In the genomic region with DNA sequence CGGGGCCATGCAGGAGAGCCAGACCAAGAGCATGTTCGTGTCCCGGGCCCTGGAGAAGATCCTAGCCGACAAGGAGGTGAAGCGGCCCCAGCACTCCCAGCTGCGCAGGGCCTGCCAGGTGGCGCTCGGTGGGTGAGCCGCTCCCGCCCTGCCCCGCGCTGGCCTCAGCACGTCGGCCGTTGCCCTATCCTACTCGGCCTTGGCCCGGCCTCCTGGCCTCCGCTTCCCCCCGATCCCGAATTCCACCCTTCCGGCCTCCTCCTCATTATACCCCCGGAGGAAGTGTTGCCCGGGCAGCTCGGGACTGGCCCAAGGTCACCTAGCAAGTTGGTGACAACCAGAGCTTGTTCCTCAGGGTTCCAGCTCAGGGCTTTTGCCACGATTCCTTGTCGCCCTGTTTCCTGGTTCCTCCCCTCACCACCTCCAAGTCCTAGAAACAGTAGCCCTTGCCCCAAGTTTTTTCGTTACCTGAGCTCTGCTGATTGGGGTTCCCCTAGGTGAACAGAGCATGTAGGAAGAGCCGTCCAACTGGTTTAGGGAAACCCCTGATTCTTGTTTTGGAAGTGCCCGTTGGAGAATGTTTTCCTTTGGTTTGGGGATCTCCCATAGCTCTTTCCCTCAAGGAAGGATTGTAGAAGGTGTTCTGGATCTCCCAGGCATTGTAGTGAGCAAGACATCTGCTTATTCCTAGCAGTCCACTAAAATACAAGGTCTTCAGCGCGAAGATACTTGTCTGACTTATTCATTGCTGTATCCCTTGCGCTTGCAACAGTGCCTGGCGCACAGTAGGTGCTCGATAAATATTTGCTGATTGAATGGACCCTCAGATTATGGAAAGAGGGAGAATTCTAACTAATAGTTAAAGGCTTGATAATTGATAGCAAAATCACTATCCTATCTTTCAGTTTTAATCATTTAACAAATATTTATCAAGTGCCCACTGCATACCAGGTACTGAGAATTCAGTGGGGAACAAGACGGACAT, we compare ENCODE assay signal across 1 cellular context.
TF ChIP-seq lines count a peak whose summit lies in the region.

No MANE protein-coding gene starts in this region.

TF ChIP-seq in HepG2, 621 proteins besides CTCF, POLR2A, EP300 and RAD21 (continued from another document and continues in another):
- TF ChIP-seq, protein P1, sequence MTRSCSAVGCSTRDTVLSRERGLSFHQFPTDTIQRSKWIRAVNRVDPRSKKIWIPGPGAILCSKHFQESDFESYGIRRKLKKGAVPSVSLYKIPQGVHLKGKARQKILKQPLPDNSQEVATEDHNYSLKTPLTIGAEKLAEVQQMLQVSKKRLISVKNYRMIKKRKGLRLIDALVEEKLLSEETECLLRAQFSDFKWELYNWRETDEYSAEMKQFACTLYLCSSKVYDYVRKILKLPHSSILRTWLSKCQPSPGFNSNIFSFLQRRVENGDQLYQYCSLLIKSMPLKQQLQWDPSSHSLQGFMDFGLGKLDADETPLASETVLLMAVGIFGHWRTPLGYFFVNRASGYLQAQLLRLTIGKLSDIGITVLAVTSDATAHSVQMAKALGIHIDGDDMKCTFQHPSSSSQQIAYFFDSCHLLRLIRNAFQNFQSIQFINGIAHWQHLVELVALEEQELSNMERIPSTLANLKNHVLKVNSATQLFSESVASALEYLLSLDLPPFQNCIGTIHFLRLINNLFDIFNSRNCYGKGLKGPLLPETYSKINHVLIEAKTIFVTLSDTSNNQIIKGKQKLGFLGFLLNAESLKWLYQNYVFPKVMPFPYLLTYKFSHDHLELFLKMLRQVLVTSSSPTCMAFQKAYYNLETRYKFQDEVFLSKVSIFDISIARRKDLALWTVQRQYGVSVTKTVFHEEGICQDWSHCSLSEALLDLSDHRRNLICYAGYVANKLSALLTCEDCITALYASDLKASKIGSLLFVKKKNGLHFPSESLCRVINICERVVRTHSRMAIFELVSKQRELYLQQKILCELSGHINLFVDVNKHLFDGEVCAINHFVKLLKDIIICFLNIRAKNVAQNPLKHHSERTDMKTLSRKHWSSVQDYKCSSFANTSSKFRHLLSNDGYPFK (CRISPR knock-in tag; IDR thresholded peaks at IDR 0.05; ENCODE audit: borderline replicate concordance): no peak; the same call in 1 of the 2 replicates
- TF ChIP-seq RAD51 (IDR thresholded peaks at IDR 0.05; ENCODE audit: borderline replicate concordance) (no peak), XBP1 (CRISPR knock-in tag; IDR thresholded peaks at IDR 0.05) (no peak), SAFB2 (CRISPR knock-in tag; IDR thresholded peaks at IDR 0.05; ENCODE audit: borderline replicate concordance, low read depth) (0 out of 2 replicates have a peak, but pooled peaks have one; percentile 31), MIXL1 (CRISPR knock-in tag; IDR thresholded peaks at IDR 0.05) (0 out of 2 replicates have a peak, but pooled peaks have one; percentile 9), DR1 (CRISPR knock-in tag; IDR thresholded peaks at IDR 0.05) (no peak; the same call in 1 of the 2 replicates), ZFP37 (CRISPR knock-in tag; IDR thresholded peaks at IDR 0.05; ENCODE audit: borderline replicate concordance) (0 out of 2 replicates have a peak, but pooled peaks have one; percentile 5), ZNF841 (CRISPR knock-in tag; IDR thresholded peaks at IDR 0.05; ENCODE audit: borderline replicate concordance) (no peak), TAF1 (CRISPR knock-in tag; IDR thresholded peaks at IDR 0.05) (peak; percentile 86), ATF1 (CRISPR knock-in tag; IDR thresholded peaks at IDR 0.05) (no peak), MED13 (CRISPR knock-in tag; IDR thresholded peaks at IDR 0.05) (peak; percentile 75), HNRNPH1 (optimal IDR thresholded peaks at IDR 0.05; ENCODE audit: low read depth, low read length) (no peak), HMGA1 (CRISPR knock-in tag; conservative IDR thresholded peaks at IDR 0.05) (no peak), MAF1 (CRISPR knock-in tag; IDR thresholded peaks at IDR 0.05; ENCODE audit: borderline replicate concordance) (no peak), XRCC5 (optimal IDR thresholded peaks at IDR 0.05; ENCODE audit: low read length) (peak; percentile 68), PPARG (CRISPR knock-in tag; conservative IDR thresholded peaks at IDR 0.05) (no peak; the same call in 1 of the 2 replicates), CEBPG (CRISPR knock-in tag; IDR thresholded peaks at IDR 0.05) (peak; percentile 3; the same call in 1 of the 2 replicates), ZNF451 (CRISPR knock-in tag; IDR thresholded peaks at IDR 0.05) (no peak)
- TF ChIP-seq, protein P2, sequence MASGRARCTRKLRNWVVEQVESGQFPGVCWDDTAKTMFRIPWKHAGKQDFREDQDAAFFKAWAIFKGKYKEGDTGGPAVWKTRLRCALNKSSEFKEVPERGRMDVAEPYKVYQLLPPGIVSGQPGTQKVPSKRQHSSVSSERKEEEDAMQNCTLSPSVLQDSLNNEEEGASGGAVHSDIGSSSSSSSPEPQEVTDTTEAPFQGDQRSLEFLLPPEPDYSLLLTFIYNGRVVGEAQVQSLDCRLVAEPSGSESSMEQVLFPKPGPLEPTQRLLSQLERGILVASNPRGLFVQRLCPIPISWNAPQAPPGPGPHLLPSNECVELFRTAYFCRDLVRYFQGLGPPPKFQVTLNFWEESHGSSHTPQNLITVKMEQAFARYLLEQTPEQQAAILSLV (CRISPR knock-in tag; IDR thresholded peaks at IDR 0.05; ENCODE audit: borderline replicate concordance): 0 out of 2 replicates have a peak, but pooled peaks have one; percentile 24
- TF ChIP-seq, protein P3, sequence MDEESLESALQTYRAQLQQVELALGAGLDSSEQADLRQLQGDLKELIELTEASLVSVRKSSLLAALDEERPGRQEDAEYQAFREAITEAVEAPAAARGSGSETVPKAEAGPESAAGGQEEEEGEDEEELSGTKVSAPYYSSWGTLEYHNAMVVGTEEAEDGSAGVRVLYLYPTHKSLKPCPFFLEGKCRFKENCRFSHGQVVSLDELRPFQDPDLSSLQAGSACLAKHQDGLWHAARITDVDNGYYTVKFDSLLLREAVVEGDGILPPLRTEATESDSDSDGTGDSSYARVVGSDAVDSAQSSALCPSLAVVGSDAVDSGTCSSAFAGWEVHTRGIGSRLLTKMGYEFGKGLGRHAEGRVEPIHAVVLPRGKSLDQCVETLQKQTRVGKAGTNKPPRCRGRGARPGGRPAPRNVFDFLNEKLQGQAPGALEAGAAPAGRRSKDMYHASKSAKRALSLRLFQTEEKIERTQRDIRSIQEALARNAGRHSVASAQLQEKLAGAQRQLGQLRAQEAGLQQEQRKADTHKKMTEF (CRISPR knock-in tag; IDR thresholded peaks at IDR 0.05): no peak; the same call in 1 of the 2 replicates
- TF ChIP-seq, protein P4, sequence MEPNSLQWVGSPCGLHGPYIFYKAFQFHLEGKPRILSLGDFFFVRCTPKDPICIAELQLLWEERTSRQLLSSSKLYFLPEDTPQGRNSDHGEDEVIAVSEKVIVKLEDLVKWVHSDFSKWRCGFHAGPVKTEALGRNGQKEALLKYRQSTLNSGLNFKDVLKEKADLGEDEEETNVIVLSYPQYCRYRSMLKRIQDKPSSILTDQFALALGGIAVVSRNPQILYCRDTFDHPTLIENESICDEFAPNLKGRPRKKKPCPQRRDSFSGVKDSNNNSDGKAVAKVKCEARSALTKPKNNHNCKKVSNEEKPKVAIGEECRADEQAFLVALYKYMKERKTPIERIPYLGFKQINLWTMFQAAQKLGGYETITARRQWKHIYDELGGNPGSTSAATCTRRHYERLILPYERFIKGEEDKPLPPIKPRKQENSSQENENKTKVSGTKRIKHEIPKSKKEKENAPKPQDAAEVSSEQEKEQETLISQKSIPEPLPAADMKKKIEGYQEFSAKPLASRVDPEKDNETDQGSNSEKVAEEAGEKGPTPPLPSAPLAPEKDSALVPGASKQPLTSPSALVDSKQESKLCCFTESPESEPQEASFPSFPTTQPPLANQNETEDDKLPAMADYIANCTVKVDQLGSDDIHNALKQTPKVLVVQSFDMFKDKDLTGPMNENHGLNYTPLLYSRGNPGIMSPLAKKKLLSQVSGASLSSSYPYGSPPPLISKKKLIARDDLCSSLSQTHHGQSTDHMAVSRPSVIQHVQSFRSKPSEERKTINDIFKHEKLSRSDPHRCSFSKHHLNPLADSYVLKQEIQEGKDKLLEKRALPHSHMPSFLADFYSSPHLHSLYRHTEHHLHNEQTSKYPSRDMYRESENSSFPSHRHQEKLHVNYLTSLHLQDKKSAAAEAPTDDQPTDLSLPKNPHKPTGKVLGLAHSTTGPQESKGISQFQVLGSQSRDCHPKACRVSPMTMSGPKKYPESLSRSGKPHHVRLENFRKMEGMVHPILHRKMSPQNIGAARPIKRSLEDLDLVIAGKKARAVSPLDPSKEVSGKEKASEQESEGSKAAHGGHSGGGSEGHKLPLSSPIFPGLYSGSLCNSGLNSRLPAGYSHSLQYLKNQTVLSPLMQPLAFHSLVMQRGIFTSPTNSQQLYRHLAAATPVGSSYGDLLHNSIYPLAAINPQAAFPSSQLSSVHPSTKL (CRISPR knock-in tag; IDR thresholded peaks at IDR 0.05): peak; percentile 20
- TF ChIP-seq, protein P5, sequence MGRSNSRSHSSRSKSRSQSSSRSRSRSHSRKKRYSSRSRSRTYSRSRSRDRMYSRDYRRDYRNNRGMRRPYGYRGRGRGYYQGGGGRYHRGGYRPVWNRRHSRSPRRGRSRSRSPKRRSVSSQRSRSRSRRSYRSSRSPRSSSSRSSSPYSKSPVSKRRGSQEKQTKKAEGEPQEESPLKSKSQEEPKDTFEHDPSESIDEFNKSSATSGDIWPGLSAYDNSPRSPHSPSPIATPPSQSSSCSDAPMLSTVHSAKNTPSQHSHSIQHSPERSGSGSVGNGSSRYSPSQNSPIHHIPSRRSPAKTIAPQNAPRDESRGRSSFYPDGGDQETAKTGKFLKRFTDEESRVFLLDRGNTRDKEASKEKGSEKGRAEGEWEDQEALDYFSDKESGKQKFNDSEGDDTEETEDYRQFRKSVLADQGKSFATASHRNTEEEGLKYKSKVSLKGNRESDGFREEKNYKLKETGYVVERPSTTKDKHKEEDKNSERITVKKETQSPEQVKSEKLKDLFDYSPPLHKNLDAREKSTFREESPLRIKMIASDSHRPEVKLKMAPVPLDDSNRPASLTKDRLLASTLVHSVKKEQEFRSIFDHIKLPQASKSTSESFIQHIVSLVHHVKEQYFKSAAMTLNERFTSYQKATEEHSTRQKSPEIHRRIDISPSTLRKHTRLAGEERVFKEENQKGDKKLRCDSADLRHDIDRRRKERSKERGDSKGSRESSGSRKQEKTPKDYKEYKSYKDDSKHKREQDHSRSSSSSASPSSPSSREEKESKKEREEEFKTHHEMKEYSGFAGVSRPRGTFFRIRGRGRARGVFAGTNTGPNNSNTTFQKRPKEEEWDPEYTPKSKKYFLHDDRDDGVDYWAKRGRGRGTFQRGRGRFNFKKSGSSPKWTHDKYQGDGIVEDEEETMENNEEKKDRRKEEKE (IDR thresholded peaks at IDR 0.05): no peak
- TF ChIP-seq, protein P6, sequence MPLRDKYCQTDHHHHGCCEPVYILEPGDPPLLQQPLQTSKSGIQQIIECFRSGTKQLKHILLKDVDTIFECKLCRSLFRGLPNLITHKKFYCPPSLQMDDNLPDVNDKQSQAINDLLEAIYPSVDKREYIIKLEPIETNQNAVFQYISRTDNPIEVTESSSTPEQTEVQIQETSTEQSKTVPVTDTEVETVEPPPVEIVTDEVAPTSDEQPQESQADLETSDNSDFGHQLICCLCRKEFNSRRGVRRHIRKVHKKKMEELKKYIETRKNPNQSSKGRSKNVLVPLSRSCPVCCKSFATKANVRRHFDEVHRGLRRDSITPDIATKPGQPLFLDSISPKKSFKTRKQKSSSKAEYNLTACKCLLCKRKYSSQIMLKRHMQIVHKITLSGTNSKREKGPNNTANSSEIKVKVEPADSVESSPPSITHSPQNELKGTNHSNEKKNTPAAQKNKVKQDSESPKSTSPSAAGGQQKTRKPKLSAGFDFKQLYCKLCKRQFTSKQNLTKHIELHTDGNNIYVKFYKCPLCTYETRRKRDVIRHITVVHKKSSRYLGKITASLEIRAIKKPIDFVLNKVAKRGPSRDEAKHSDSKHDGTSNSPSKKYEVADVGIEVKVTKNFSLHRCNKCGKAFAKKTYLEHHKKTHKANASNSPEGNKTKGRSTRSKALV (CRISPR knock-in tag; IDR thresholded peaks at IDR 0.05): no peak
- TF ChIP-seq, protein P7, sequence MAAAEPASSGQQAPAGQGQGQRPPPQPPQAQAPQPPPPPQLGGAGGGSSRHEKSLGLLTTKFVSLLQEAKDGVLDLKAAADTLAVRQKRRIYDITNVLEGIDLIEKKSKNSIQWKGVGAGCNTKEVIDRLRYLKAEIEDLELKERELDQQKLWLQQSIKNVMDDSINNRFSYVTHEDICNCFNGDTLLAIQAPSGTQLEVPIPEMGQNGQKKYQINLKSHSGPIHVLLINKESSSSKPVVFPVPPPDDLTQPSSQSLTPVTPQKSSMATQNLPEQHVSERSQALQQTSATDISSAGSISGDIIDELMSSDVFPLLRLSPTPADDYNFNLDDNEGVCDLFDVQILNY (CRISPR knock-in tag; conservative IDR thresholded peaks at IDR 0.05): peak; percentile 52; the same call in 1 of the 2 replicates
- TF ChIP-seq, protein P8, sequence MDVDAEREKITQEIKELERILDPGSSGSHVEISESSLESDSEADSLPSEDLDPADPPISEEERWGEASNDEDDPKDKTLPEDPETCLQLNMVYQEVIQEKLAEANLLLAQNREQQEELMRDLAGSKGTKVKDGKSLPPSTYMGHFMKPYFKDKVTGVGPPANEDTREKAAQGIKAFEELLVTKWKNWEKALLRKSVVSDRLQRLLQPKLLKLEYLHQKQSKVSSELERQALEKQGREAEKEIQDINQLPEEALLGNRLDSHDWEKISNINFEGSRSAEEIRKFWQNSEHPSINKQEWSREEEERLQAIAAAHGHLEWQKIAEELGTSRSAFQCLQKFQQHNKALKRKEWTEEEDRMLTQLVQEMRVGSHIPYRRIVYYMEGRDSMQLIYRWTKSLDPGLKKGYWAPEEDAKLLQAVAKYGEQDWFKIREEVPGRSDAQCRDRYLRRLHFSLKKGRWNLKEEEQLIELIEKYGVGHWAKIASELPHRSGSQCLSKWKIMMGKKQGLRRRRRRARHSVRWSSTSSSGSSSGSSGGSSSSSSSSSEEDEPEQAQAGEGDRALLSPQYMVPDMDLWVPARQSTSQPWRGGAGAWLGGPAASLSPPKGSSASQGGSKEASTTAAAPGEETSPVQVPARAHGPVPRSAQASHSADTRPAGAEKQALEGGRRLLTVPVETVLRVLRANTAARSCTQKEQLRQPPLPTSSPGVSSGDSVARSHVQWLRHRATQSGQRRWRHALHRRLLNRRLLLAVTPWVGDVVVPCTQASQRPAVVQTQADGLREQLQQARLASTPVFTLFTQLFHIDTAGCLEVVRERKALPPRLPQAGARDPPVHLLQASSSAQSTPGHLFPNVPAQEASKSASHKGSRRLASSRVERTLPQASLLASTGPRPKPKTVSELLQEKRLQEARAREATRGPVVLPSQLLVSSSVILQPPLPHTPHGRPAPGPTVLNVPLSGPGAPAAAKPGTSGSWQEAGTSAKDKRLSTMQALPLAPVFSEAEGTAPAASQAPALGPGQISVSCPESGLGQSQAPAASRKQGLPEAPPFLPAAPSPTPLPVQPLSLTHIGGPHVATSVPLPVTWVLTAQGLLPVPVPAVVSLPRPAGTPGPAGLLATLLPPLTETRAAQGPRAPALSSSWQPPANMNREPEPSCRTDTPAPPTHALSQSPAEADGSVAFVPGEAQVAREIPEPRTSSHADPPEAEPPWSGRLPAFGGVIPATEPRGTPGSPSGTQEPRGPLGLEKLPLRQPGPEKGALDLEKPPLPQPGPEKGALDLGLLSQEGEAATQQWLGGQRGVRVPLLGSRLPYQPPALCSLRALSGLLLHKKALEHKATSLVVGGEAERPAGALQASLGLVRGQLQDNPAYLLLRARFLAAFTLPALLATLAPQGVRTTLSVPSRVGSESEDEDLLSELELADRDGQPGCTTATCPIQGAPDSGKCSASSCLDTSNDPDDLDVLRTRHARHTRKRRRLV (CRISPR knock-in tag; IDR thresholded peaks at IDR 0.05): no peak
